10 cellular contexts compared by ENCODE assay signal in the genomic region with DNA sequence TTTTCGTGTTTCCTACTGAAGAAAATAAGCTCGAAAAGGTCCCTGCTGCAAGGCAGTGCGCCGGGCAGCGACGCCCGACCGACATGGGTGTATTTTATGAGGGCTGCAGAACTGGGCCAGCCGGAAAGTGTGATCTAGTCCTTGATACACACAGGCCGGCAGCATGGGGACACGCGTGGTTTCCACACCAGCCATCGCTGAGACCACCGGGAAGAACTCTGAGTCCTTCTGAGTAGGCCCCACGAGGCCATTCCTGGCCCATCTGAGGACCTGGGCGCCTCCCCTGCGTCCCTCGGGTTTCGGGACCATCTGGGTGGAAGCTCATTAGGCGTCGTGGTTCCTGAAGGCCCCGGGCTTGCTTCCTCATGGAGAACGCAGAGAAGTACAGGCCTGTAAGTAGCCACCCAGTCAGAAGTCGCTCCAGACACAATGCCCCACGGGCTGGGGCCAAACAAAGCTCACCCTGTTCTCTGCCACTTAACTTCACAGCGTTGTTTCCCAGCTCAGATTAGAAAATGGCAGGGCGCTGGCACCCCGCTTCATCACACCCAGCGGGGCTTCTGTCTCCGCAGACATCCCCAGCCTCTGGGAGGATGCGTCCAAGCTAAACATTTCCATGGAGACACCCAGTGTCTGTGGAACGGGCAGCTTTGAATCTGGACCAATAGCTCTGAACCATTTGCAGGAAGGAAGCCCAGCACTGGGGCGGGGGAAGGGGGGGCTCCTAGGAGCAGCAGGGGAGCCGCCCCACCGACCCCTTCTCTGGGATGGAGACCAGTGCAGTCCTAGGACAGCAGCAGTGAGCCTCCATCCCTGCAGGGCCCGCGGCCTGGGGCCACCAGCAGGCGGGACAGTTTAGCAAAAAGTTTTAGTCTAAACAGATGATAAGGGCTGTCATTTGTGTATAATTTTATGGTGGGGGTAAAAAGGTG. TPM values are rescaled to one million over a fixed set of nuclear protein-coding genes. Genes with fewer than 3 reads are reported as not detected.
DNase-seq lines count a peak whose midpoint lies in the region; ATAC-seq and TF ChIP-seq lines count a peak whose summit lies in the region.
"Had no signal": no experiment of that assay in that cellular context is flagged by ENCODE, and none has a peak within 500 bp of the region (broad histone marks: within the 10 kb centered on the region; RNA-seq: fewer than 3 reads in every experiment).

No MANE protein-coding gene starts in this region.

- H3K4me1 ChIP-seq in CD4-positive, alpha-beta memory T cell (ENCODE audit: insufficient read depth, low read length): peaks cover 59% of the 10 kb centered on the region
- H3K4me1 ChIP-seq: SJCRH30 had no signal

- peak overlapping the region; percentile 52 for H3K27ac ChIP-seq in CD4-positive, alpha-beta memory T cell (ENCODE audit: low read depth, low read length)
- H3K27ac ChIP-seq in RWPE1: peak overlapping the region; percentile 64
- H3K27ac ChIP-seq: colonic mucosa, SJCRH30 had no signal

- no peaks in the 10 kb centered on the region for H3K9me3 Mint-ChIP-seq in CD4-positive, alpha-beta memory T cell
- no peaks in the 10 kb centered on the region for H3K9me3 Mint-ChIP-seq in dendritic cell treated with granulocyte-macrophage colony-stimulating factor and Interleukin-4, amounts not matched to agents 40 ng/mL and 50 ng/mL, for 4 days
- no peaks in the 10 kb centered on the region for H3K9me3 Mint-ChIP-seq in neural crest cell

- CTCF ChIA-PET in CD4-positive, alpha-beta memory T cell (lab: Charles Lee; ENCODE audit: partially characterized antibody): interaction anchor here (0.6 to 4.7 kb wide), 11 partner anchors 8 to 131 kb away, joined by 3 to 32 read pairs (median 4); no protein-coding TSS in a partner anchor
- CTCF ChIA-PET in RWPE1 (lab: Yijun Ruan, JAX): interaction anchor here (1.0 kb wide), 1 partner anchor 17 kb away, joined by 4 read pairs; no protein-coding TSS in a partner anchor

- H3K4me3 ChIP-seq in CD4-positive, alpha-beta memory T cell (ENCODE audit: low read length in 2 of 2): peak overlapping the region; percentile 11 to 54
- H3K4me3 ChIP-seq: SJCRH30 had no signal

- H3K4me1 Mint-ChIP-seq in CD4-positive, alpha-beta memory T cell: peaks cover 19 to 57% (median 35%) of the 10 kb centered on the region in 4 donors
- peaks cover 58% of the 10 kb centered on the region for H3K4me1 Mint-ChIP-seq in dendritic cell treated with granulocyte-macrophage colony-stimulating factor and Interleukin-4, amounts not matched to agents 40 ng/mL and 50 ng/mL, for 4 days (ENCODE audit: low read depth)
- H3K4me1 Mint-ChIP-seq in neural crest cell: peaks cover 22% of the 10 kb centered on the region

- POLR2A ChIA-PET in CD4-positive, alpha-beta memory T cell (lab: Charles Lee; ENCODE audit: partially characterized antibody): interaction anchor here (1.0 to 17.0 kb wide), 4 partner anchors 9 to 132 kb away, joined by 4 to 173 read pairs (median 8); no protein-coding TSS in a partner anchor
- POLR2A ChIA-PET in RWPE1 (lab: Yijun Ruan, JAX; ENCODE audit: low non-redundant PET): no interaction called here

- intact Hi-C loops in CD4-positive, alpha-beta memory T cell (cut with micrococcal nuclease): loop anchor here (10.0 kb wide), 1 partner anchor 707 kb away; the partner anchor contains the start of gene ADNP2
- intact Hi-C loops in dendritic cell treated with granulocyte-macrophage colony-stimulating factor and Interleukin-4, amounts not matched to agents 40 ng/mL and 50 ng/mL, for 4 days (cut with micrococcal nuclease): no loop called here

- peak overlapping the region; percentile 93 to 97 (median 95) for H3K27ac Mint-ChIP-seq in CD4-positive, alpha-beta memory T cell
- H3K27ac Mint-ChIP-seq in dendritic cell treated with granulocyte-macrophage colony-stimulating factor and Interleukin-4, amounts not matched to agents 40 ng/mL and 50 ng/mL, for 4 days: peak overlapping the region; percentile 75
- no peak overlapping the region for H3K27ac Mint-ChIP-seq in neural crest cell (ENCODE audit: unreplicated experiment)

- H3K27me3 ChIP-seq in CD4-positive, alpha-beta memory T cell (ENCODE audit: insufficient read depth, low read length): no peaks in the 10 kb centered on the region
- H3K27me3 ChIP-seq: SJCRH30 had no signal

- no peaks in the 10 kb centered on the region for H3K36me3 ChIP-seq in CD4-positive, alpha-beta memory T cell (ENCODE audit: insufficient read depth, low read length)
- H3K36me3 ChIP-seq: colonic mucosa, SJCRH30 had no signal

- no peak for ATAC-seq in activated CD4-positive, CD25-positive, alpha-beta regulatory T cell treated with anti-CD3 and anti-CD28 coated beads, Interleukin-2, amount 50 U/mL, for 24 hours

- no peaks in the 10 kb centered on the region for H3K9me3 ChIP-seq in CD4-positive, alpha-beta memory T cell (ENCODE audit: control insufficient read depth in 1 of 2, low read length in 2 of 2)
- H3K9me3 ChIP-seq: colonic mucosa, SJCRH30 had no signal

- peak overlapping the region; percentile 88 to 97 (median 94) for H3K4me3 Mint-ChIP-seq in CD4-positive, alpha-beta memory T cell
- H3K4me3 Mint-ChIP-seq in dendritic cell treated with granulocyte-macrophage colony-stimulating factor and Interleukin-4, amounts not matched to agents 40 ng/mL and 50 ng/mL, for 4 days: no peak overlapping the region
- peak overlapping the region; percentile 60 for H3K4me3 Mint-ChIP-seq in neural crest cell

- H3K27me3 Mint-ChIP-seq in CD4-positive, alpha-beta memory T cell: peaks cover 0 to 2% of the 10 kb centered on the region in 2 donors
- H3K27me3 Mint-ChIP-seq in dendritic cell treated with granulocyte-macrophage colony-stimulating factor and Interleukin-4, amounts not matched to agents 40 ng/mL and 50 ng/mL, for 4 days: peaks cover 48% of the 10 kb centered on the region
- peaks cover 65% of the 10 kb centered on the region for H3K27me3 Mint-ChIP-seq in neural crest cell (ENCODE audit: low read depth)

- DNase-seq in CD4-positive, alpha-beta memory T cell: peak in 1 of 5 donors; percentile 46
- DNase-seq in RWPE1 (ENCODE audit: low spot score) (no peak), neural crest cell (ENCODE audit: low read depth, low spot score) (no peak), SHP77 treated with DMSO at 0.1 percent for 48 hours (lab: John Stamatoyannopoulos, UW) (no peak), HPDE6-E6E7 (ENCODE audit: extremely low spot score) (no peak), NCI-H1436 (lab: John Stamatoyannopoulos, UW) (no peak)
- DNase-seq: colonic mucosa, SJCRH30 had no signal

- H3K36me3 Mint-ChIP-seq in CD4-positive, alpha-beta memory T cell: peaks cover 0 to 24% of the 10 kb centered on the region in 2 donors
- peaks cover 24% of the 10 kb centered on the region for H3K36me3 Mint-ChIP-seq in dendritic cell treated with granulocyte-macrophage colony-stimulating factor and Interleukin-4, amounts not matched to agents 40 ng/mL and 50 ng/mL, for 4 days (ENCODE audit: low read depth)
- no peaks in the 10 kb centered on the region for H3K36me3 Mint-ChIP-seq in neural crest cell (ENCODE audit: low read depth)

- TF ChIP-seq CTCF in RWPE1 (conservative IDR thresholded peaks at IDR 0.05; ENCODE audit: low read depth) (no peak), neural crest cell (conservative IDR thresholded peaks at IDR 0.05) (no peak)

RNA-seq across cellular contexts. Expression of gene NFATC1, which starts 2.4 kb away (rescaled TPM):
- total RNA-seq in CD4-positive, alpha-beta memory T cell: 10 to 100 TPM; 64.3 to 69.6 TPM
- 10 to 100 TPM; 15.3 to 45.5 TPM for polyA plus RNA-seq in CD4-positive, alpha-beta memory T cell
- 2.2 and 2.4 TPM in 2 replicates for total RNA-seq in neural crest cell

Comparison
In these comparisons a context has a peak if more than half of its experiments do, and no peak if none do; other contexts are left out.
1. RNA of gene NFATC1, which starts 2.4 kb away (total RNA-seq): 64.3 to 69.6 TPM in CD4-positive, alpha-beta memory T cell; 2.2 to 2.4 TPM in neural crest cell; every median in the first group is over 10 times any median in the second.